ENCODE assay signal across 1 cellular context in the genomic region with DNA sequence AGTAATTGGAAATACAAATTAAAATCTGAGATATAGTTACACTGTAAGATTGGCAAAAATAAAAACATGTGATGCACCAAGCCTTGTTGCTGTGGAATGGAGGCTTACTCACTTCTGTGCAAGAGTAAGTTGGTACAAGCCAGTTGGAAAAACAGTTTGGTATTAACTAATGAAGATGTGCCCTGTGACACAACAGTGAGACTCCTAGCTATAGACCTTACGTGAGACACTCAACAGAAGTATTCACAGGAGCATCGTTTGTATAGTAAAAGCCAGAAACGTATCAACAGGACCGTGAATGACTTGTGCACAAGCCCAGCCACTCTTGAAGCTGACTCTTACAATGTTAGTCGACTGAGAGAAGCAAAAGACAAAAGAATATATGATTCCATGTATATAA.
TF ChIP-seq lines count a peak whose summit lies in the region.

No MANE protein-coding gene starts in this region.

TF ChIP-seq in HepG2, 621 proteins besides CTCF, POLR2A, EP300 and RAD21:
- 0 out of 2 replicates have a peak, but pooled peaks have one; percentile 30 for TF ChIP-seq RBFOX2 (IDR thresholded peaks at IDR 0.05; ENCODE audit: low read depth, low read length)
- TF ChIP-seq RBM22 (optimal IDR thresholded peaks at IDR 0.05; ENCODE audit: low read length), result peak; percentile 71
- TF ChIP-seq ZBTB49 (CRISPR knock-in tag; IDR thresholded peaks at IDR 0.05; ENCODE audit: borderline replicate concordance), result no peak
- TF ChIP-seq CBX1 (IDR thresholded peaks at IDR 0.05; ENCODE audit: low read depth), result no peak
